ENCODE assay signal across 1 cellular context in genomic region chr3:66998075-66998898, GRCh38.
TF ChIP-seq lines count a peak whose summit lies in the region.

KBTBD8 (plus strand) TSS chr3:66998307; CDS start chr3:66998356, 49 bp downstream.

TF ChIP-seq in K562, 482 proteins besides CTCF, POLR2A, EP300 and RAD21 (continued from another document and continues in another):
- no peak for TF ChIP-seq ZNF639 (CRISPR knock-in tag; conservative IDR thresholded peaks at IDR 0.05 in 1 of 2, IDR thresholded peaks at IDR 0.05 in 1 of 2)
- TF ChIP-seq SETDB1 (IDR thresholded peaks at IDR 0.05; ENCODE audit: low read length): no peak
- TF ChIP-seq CHCHD3 (CRISPR knock-in tag; IDR thresholded peaks at IDR 0.05): no peak
- no peak for TF ChIP-seq ZNF41 (CRISPR knock-in tag; conservative IDR thresholded peaks at IDR 0.05)
- TF ChIP-seq ZBTB34 (CRISPR knock-in tag; IDR thresholded peaks at IDR 0.05): no peak
- no peak for TF ChIP-seq ZNF165 (CRISPR knock-in tag; IDR thresholded peaks at IDR 0.05; ENCODE audit: borderline replicate concordance)
- no peak for TF ChIP-seq TAF15 (IDR thresholded peaks at IDR 0.05; ENCODE audit: low read depth, low read length)
- peak; percentile 42 for TF ChIP-seq CHD1 (IDR thresholded peaks at IDR 0.05; ENCODE audit: low read length)
- TF ChIP-seq SUPT5H (IDR thresholded peaks at IDR 0.05): peak; percentile 74
- TF ChIP-seq ZNF316 (IDR thresholded peaks at IDR 0.05): peak; percentile 22; the same call in 1 of the 2 replicates
- TF ChIP-seq GTF2E2 (tag; IDR thresholded peaks at IDR 0.05): no peak
- no peak for TF ChIP-seq LARP7 (IDR thresholded peaks at IDR 0.05)
- no peak for TF ChIP-seq BRF2 (IDR thresholded peaks at IDR 0.05; ENCODE audit: borderline replicate concordance, insufficient read depth, insufficient read length)
- no peak for TF ChIP-seq SNAPC5 (CRISPR knock-in tag; IDR thresholded peaks at IDR 0.05)
- no peak for TF ChIP-seq KAT8 (IDR thresholded peaks at IDR 0.05; ENCODE audit: low read depth)
- TF ChIP-seq ZNF133 (CRISPR knock-in tag; IDR thresholded peaks at IDR 0.05): no peak
- no peak for TF ChIP-seq ZBTB9 (CRISPR knock-in tag; IDR thresholded peaks at IDR 0.05)
- TF ChIP-seq MED1 (CRISPR knock-in tag; IDR thresholded peaks at IDR 0.05; ENCODE audit: borderline replicate concordance): no peak
- no peak for TF ChIP-seq YBX1 (IDR thresholded peaks at IDR 0.05)
- TF ChIP-seq NFE2 (IDR thresholded peaks at IDR 0.05; ENCODE audit: low read depth): no peak
- peak; percentile 81 for TF ChIP-seq RBBP5 (IDR thresholded peaks at IDR 0.05; ENCODE audit: borderline replicate concordance, insufficient read depth, low read length, poor library complexity, severe bottlenecking)
- TF ChIP-seq L3MBTL2 (IDR thresholded peaks at IDR 0.05): no peak
- no peak; the same call in 1 of the 2 replicates for TF ChIP-seq ARID4B (CRISPR knock-in tag; IDR thresholded peaks at IDR 0.05)
- TF ChIP-seq STAT5A (IDR thresholded peaks at IDR 0.05; ENCODE audit: borderline replicate concordance, low read length): no peak
- TF ChIP-seq CREB5 (CRISPR knock-in tag; IDR thresholded peaks at IDR 0.05): no peak
- no peak for TF ChIP-seq STAG1 (CRISPR knock-in tag; IDR thresholded peaks at IDR 0.05; ENCODE audit: borderline replicate concordance)
- TF ChIP-seq MNT (conservative IDR thresholded peaks at IDR 0.05): peak; percentile 99
- TF ChIP-seq POLR3A (IDR thresholded peaks at IDR 0.05; ENCODE audit: borderline replicate concordance, extremely low read depth, insufficient read depth, insufficient read length): no peak
- TF ChIP-seq ZNF143 (CRISPR knock-in tag; IDR thresholded peaks at IDR 0.05): peak; percentile 88
- TF ChIP-seq CHD2 (IDR thresholded peaks at IDR 0.05; ENCODE audit: low read depth, low read length): peak; percentile 71
- no peak for TF ChIP-seq AFF4 (CRISPR knock-in tag; IDR thresholded peaks at IDR 0.05)
- TF ChIP-seq NR1H2 (CRISPR knock-in tag; IDR thresholded peaks at IDR 0.05): no peak
- TF ChIP-seq ARID3B (CRISPR knock-in tag; IDR thresholded peaks at IDR 0.05; ENCODE audit: borderline replicate concordance): no peak
- TF ChIP-seq PCBP1 (IDR thresholded peaks at IDR 0.05; ENCODE audit: low read depth, low read length, poor library complexity, severe bottlenecking): no peak
- no peak for TF ChIP-seq NCOR1 (IDR thresholded peaks at IDR 0.05)
- no peak for TF ChIP-seq HOMEZ (CRISPR knock-in tag; IDR thresholded peaks at IDR 0.05)
- peak; percentile 45 for TF ChIP-seq SAP30 (IDR thresholded peaks at IDR 0.05; ENCODE audit: borderline replicate concordance, insufficient read depth, low read depth, low read length, poor library complexity, severe bottlenecking)
- no peak for TF ChIP-seq TEAD1 (CRISPR knock-in tag; IDR thresholded peaks at IDR 0.05)
- TF ChIP-seq SMARCE1 (IDR thresholded peaks at IDR 0.05): no peak
